Comparison of ENCODE assay signal across 16 cellular contexts in the genomic region with DNA sequence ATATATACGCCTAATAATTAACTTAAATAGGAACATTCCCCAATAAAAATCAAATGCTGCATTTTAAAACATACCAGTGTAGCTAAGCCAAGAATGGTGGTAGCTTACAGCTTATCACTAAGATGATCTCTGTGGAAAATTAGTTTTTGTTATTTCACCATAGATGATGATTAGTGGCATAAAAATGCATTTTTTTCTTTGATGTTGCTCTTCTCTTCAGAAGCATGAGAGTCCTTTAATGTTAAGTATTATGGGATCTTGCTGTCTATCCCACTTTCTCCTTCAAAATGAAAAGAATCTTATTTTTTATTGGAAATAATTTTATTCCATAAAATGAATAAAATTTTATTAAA.
DNase-seq lines count a peak whose midpoint lies in the region; ATAC-seq and TF ChIP-seq lines count a peak whose summit lies in the region.
"Had no signal": no experiment of that assay in that cellular context is flagged by ENCODE, and none has a peak within 500 bp of the region (broad histone marks: within the 10 kb centered on the region; RNA-seq: fewer than 3 reads in every experiment).

No MANE protein-coding gene starts in this region.

- H3K9me3 ChIP-seq in psoas muscle, result no peaks in the 10 kb centered on the region
- H3K9me3 ChIP-seq: BE2C, HAP-1 had no signal

- no peak overlapping the region for H3K27ac Mint-ChIP-seq in HFFc6
- no peak overlapping the region for H3K27ac Mint-ChIP-seq in activated naive CD8-positive, alpha-beta T cell treated with anti-CD3 and anti-CD28 coated beads, Interleukin-2, amount 50 U/mL, for 24 hours
- H3K27ac Mint-ChIP-seq: CD8-positive, alpha-beta T cell had no signal

- H3K9me3 Mint-ChIP-seq in HFFc6, result peaks cover 5% of the 10 kb centered on the region
- H3K9me3 Mint-ChIP-seq in activated naive CD8-positive, alpha-beta T cell treated with anti-CD3 and anti-CD28 coated beads, Interleukin-2, amount 50 U/mL, for 24 hours, result peaks cover 3% of the 10 kb centered on the region
- H3K9me3 Mint-ChIP-seq: CD8-positive, alpha-beta T cell had no signal

- 88 to 100% (median 93%) methylated on average over 1 of the region's 1 CpG for whole genome bisulfite sequencing in psoas muscle, 3 donors

- H3K27me3 Mint-ChIP-seq in HFFc6 (ENCODE audit: insufficient read depth), result no peaks in the 10 kb centered on the region
- H3K27me3 Mint-ChIP-seq in activated naive CD8-positive, alpha-beta T cell treated with anti-CD3 and anti-CD28 coated beads, Interleukin-2, amount 50 U/mL, for 24 hours, result no peaks in the 10 kb centered on the region

- H3K27me3 ChIP-seq in dorsolateral prefrontal cortex, result no peaks in the 10 kb centered on the region
- no peaks in the 10 kb centered on the region for H3K27me3 ChIP-seq in layer of hippocampus (ENCODE audit: control insufficient read depth, insufficient read depth, low read length)
- H3K27me3 ChIP-seq in psoas muscle (ENCODE audit: insufficient read depth in 3 of 3, low read length in 2 of 3), result no peaks in the 10 kb centered on the region
- H3K27me3 ChIP-seq: BE2C had no signal

- H3K4me3 ChIP-seq in dorsolateral prefrontal cortex (peak overlapping the region in 8 of 59 donors; percentile 5 to 30 (median 14)), psoas muscle (no peak overlapping the region)
- H3K4me3 ChIP-seq: GM12878, HAP-1 had no signal

- H3K4me1 ChIP-seq in psoas muscle, result no peaks in the 10 kb centered on the region
- H3K4me1 ChIP-seq: BE2C, HAP-1 had no signal

- DNase-seq in EH (ENCODE audit: low read depth) (peak; percentile 64), HFFc6 (peak; percentile 54), dorsolateral prefrontal cortex (no peak), psoas muscle (no peak)
- no peak for DNase-seq in effector CD8-positive, alpha-beta T cell (lab: John Stamatoyannopoulos, UW)
- DNase-seq in activated naive CD8-positive, alpha-beta T cell treated with anti-CD3 and anti-CD28 coated beads, Interleukin-2, amount 50 U/mL, for 24 hours, result no peak
- DNase-seq: ACHN; BE2C; CD8-positive, alpha-beta T cell; NCI-H1417 treated with DMSO at 0.1 percent for 48 hours; NCI-H2029; NCI-H510A; SHP77 had no signal

- no peak overlapping the region for H3K4me3 Mint-ChIP-seq in HFFc6
- no peak overlapping the region for H3K4me3 Mint-ChIP-seq in activated naive CD8-positive, alpha-beta T cell treated with anti-CD3 and anti-CD28 coated beads, Interleukin-2, amount 50 U/mL, for 24 hours
- H3K4me3 Mint-ChIP-seq: CD8-positive, alpha-beta T cell had no signal

- no peak for ATAC-seq in psoas muscle
- ATAC-seq in activated naive CD8-positive, alpha-beta T cell treated with anti-CD3 and anti-CD28 coated beads, Interleukin-2, amount 50 U/mL, for 24 hours, result no peak
- ATAC-seq: CD8-positive, alpha-beta T cell; GM12878 had no signal

- H3K36me3 ChIP-seq in psoas muscle (ENCODE audit: insufficient read depth in 1 of 2, low read depth in 1 of 2), result no peaks in the 10 kb centered on the region
- H3K36me3 ChIP-seq: BE2C, HAP-1 had no signal

- intact Hi-C loops in dorsolateral prefrontal cortex (cut with DNase I) (no loop called here), psoas muscle (cut with DNase I) (no loop called here)

- TF ChIP-seq CTCF in HFFc6 (IDR thresholded peaks at IDR 0.05) (no peak), dorsolateral prefrontal cortex (IDR thresholded peaks at IDR 0.05 in 54 of 56, conservative IDR thresholded peaks at IDR 0.05 in 2 of 56; ENCODE audit: low read depth in 1 of 56, partially characterized antibody in 56 of 56) (peak in 6 of 56 donors; percentile 2 to 12 (median 6)), psoas muscle (IDR thresholded peaks at IDR 0.05) (no peak)

- peaks cover 9% of the 10 kb centered on the region for H3K36me3 Mint-ChIP-seq in HFFc6 (ENCODE audit: low read depth)
- no peaks in the 10 kb centered on the region for H3K36me3 Mint-ChIP-seq in activated naive CD8-positive, alpha-beta T cell treated with anti-CD3 and anti-CD28 coated beads, Interleukin-2, amount 50 U/mL, for 24 hours (ENCODE audit: low read depth)
- H3K36me3 Mint-ChIP-seq: CD8-positive, alpha-beta T cell had no signal

- peak overlapping the region in 50 of 59 donors; percentile 3 to 90 (median 76) for H3K27ac ChIP-seq in dorsolateral prefrontal cortex
- H3K27ac ChIP-seq in layer of hippocampus (ENCODE audit: low read depth, low read length), result peak overlapping the region; percentile 59
- H3K27ac ChIP-seq in psoas muscle, result no peak overlapping the region

- peaks cover 11% of the 10 kb centered on the region for H3K4me1 Mint-ChIP-seq in HFFc6 (ENCODE audit: low read depth)
- H3K4me1 Mint-ChIP-seq in activated naive CD8-positive, alpha-beta T cell treated with anti-CD3 and anti-CD28 coated beads, Interleukin-2, amount 50 U/mL, for 24 hours, result no peaks in the 10 kb centered on the region

Comparison
In these comparisons a context has a peak if more than half of its experiments do, and no peak if none do; other contexts are left out.
1. DNase-seq: peak in EH (single experiment) and HFFc6 (single experiment); none in dorsolateral prefrontal cortex (0 of 10), psoas muscle (0 of 2), effector CD8-positive, alpha-beta T cell (single experiment) and activated naive CD8-positive, alpha-beta T cell treated with anti-CD3 and anti-CD28 coated beads, Interleukin-2, amount 50 U/mL, for 24 hours (single experiment).